In the genomic region with DNA sequence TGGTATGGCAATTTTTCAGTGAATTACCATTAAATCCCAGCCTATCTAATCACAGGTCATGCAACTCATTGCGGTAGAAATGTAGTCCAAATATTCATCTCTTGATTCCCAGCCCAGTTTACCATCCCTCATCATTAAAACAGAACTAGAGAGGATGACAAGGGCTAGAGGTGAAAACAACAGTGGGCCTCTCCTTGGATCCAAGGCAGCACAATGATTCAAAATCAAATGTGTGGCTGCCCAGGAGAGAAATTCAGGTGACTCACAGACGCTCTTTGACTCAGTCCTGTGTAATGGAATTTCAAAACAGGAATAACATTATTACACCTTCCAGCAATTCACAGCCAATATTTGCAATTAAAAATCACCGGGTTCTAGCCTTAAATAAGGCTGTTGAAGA, we compare ENCODE assay signal across 15 cellular contexts.
DNase-seq lines count a peak whose midpoint lies in the region; ATAC-seq and TF ChIP-seq lines count a peak whose summit lies in the region.
"Had no signal": no experiment of that assay in that cellular context is flagged by ENCODE, and none has a peak within 500 bp of the region (broad histone marks: within the 10 kb centered on the region; RNA-seq: fewer than 3 reads in every experiment).

No MANE protein-coding gene starts in this region.

- no peaks in the 10 kb centered on the region for H3K27me3 ChIP-seq in MG63
- H3K27me3 ChIP-seq: hepatocyte, pancreas had no signal

- H3K4me1 Mint-ChIP-seq in Calu3 (ENCODE audit: low read depth, unreplicated experiment), result peaks cover 18% of the 10 kb centered on the region
- H3K4me1 Mint-ChIP-seq: stimulated activated effector memory CD8-positive, alpha-beta T cell treated with anti-CD3 and anti-CD28 coated beads, Interleukin-12 subunit alpha, Interleukin-12 subunit beta, amount 100 ng/mL, for 72 hours had no signal

- H3K27me3 Mint-ChIP-seq in Calu3 (ENCODE audit: unreplicated experiment), result no peaks in the 10 kb centered on the region

- no TSS peak for BruUV-seq in Calu3 (replicated peaks; lab: Mats Ljungman, UMichigan)

- no peaks in the 10 kb centered on the region for H3K9me3 Mint-ChIP-seq in Calu3 (ENCODE audit: low read depth, unreplicated experiment)
- H3K9me3 Mint-ChIP-seq: stimulated activated effector memory CD8-positive, alpha-beta T cell treated with anti-CD3 and anti-CD28 coated beads, Interleukin-12 subunit alpha, Interleukin-12 subunit beta, amount 100 ng/mL, for 72 hours; T-helper 2 cell treated with Interferon-gamma antibody and Interleukin-4, amounts not matched to agents 5 μg/mL and 100 μg/mL, for 36 hours had no signal

- intact Hi-C loops in Calu3 (cut with micrococcal nuclease; ENCODE audit: unreplicated experiment), result no loop called here

- CTCF ChIA-PET in Calu3 (lab: Charles Lee), result no interaction called here

- no peak overlapping the region for H3K4me3 Mint-ChIP-seq in Calu3 (ENCODE audit: low read depth, unreplicated experiment)
- H3K4me3 Mint-ChIP-seq: activated CD8-positive, alpha-beta T cell treated with anti-CD3 and anti-CD28 coated beads, Interleukin-2, amount 10 ng/mL, durations not matched to agents 7 days and 5 days; stimulated activated effector memory CD8-positive, alpha-beta T cell treated with anti-CD3 and anti-CD28 coated beads, Interleukin-12 subunit alpha, Interleukin-12 subunit beta, amount 100 ng/mL, for 72 hours; T-helper 2 cell treated with Interferon-gamma antibody and Interleukin-4, amounts not matched to agents 5 μg/mL and 100 μg/mL, for 36 hours had no signal

- DNase-seq in Calu3 (peak; percentile 17), MG63 (peak; percentile 79), choroid plexus epithelial cell (ENCODE audit: low read depth) (peak; percentile 54), omental fat pad (ENCODE audit: low spot score) (no peak), foreskin melanocyte (no peak), NCI-H1694 (lab: John Stamatoyannopoulos, UW) (no peak)
- DNase-seq in activated CD4-positive, alpha-beta T cell treated with anti-CD3 and anti-CD28 coated beads, Interleukin-2, amount 50 U/mL, for 4 hours, result no peak
- DNase-seq: activated CD8-positive, alpha-beta T cell treated with anti-CD3 and anti-CD28 coated beads, Interleukin-2, amount 10 ng/mL, durations not matched to agents 7 days and 5 days; activated naive CD4-positive, alpha-beta T cell treated with Interleukin-2 at 50 U/mL for 16 hours; pancreas; stimulated activated CD4-positive, alpha-beta T cell treated with anti-CD3 and anti-CD28 coated beads, Interleukin-2, amount 100 ng/mL, for 24 hours had no signal

- no peak for TF ChIP-seq CTCF in Calu3 (IDR thresholded peaks at IDR 0.05; ENCODE audit: unreplicated experiment)
- TF ChIP-seq CTCF in choroid plexus epithelial cell (conservative IDR thresholded peaks at IDR 0.05; ENCODE audit: low read depth, low read length), result no peak
- TF ChIP-seq CTCF in omental fat pad (IDR thresholded peaks at IDR 0.05), result no peak

- no peaks in the 10 kb centered on the region for H3K36me3 Mint-ChIP-seq in Calu3 (ENCODE audit: insufficient read depth, unreplicated experiment)
- H3K36me3 Mint-ChIP-seq: stimulated activated effector memory CD8-positive, alpha-beta T cell treated with anti-CD3 and anti-CD28 coated beads, Interleukin-12 subunit alpha, Interleukin-12 subunit beta, amount 100 ng/mL, for 72 hours had no signal

- no peaks in the 10 kb centered on the region for H3K36me3 ChIP-seq in MG63
- H3K36me3 ChIP-seq: pancreas had no signal

- no peaks in the 10 kb centered on the region for H3K9me3 ChIP-seq in MG63
- H3K9me3 ChIP-seq: pancreas had no signal

- H3K4me3 ChIP-seq in MG63, result no peak overlapping the region
- H3K4me3 ChIP-seq in choroid plexus epithelial cell (ENCODE audit: low read depth, low read length), result no peak overlapping the region
- H3K4me3 ChIP-seq: hepatocyte, pancreas had no signal

- H3K27ac Mint-ChIP-seq in Calu3 (ENCODE audit: unreplicated experiment), result no peak overlapping the region
- H3K27ac Mint-ChIP-seq: activated CD8-positive, alpha-beta T cell treated with anti-CD3 and anti-CD28 coated beads, Interleukin-2, amount 10 ng/mL, durations not matched to agents 7 days and 5 days; stimulated activated effector memory CD8-positive, alpha-beta T cell treated with anti-CD3 and anti-CD28 coated beads, Interleukin-12 subunit alpha, Interleukin-12 subunit beta, amount 100 ng/mL, for 72 hours; T-helper 2 cell treated with Interferon-gamma antibody and Interleukin-4, amounts not matched to agents 5 μg/mL and 100 μg/mL, for 36 hours had no signal

- peak; percentile 82 for ATAC-seq in omental fat pad (ENCODE audit: low FRiP score)
- no peak for ATAC-seq in GM21381 (IDR thresholded peaks at IDR 0.05; ENCODE audit: unreplicated experiment)
- ATAC-seq: activated CD8-positive, alpha-beta T cell treated with anti-CD3 and anti-CD28 coated beads, Interleukin-2, amount 10 ng/mL, durations not matched to agents 7 days and 5 days; pancreas; stimulated activated effector memory CD8-positive, alpha-beta T cell treated with anti-CD3 and anti-CD28 coated beads, Interleukin-12 subunit alpha, Interleukin-12 subunit beta, amount 100 ng/mL, for 72 hours had no signal

Comparison
In these comparisons a context has a peak if more than half of its experiments do, and no peak if none do; other contexts are left out.
1. DNase-seq: peak in Calu3 (single experiment), MG63 (single experiment) and choroid plexus epithelial cell (single experiment); none in omental fat pad (single experiment), foreskin melanocyte (single experiment), NCI-H1694 (single experiment) and activated CD4-positive, alpha-beta T cell treated with anti-CD3 and anti-CD28 coated beads, Interleukin-2, amount 50 U/mL, for 4 hours (0 of 2).